Comparison of ENCODE assay signal across 3 cellular contexts in genomic region chr10:324593-324992, GRCh38.
TF ChIP-seq lines count a peak whose summit lies in the region.

No MANE protein-coding gene starts in this region.

TF ChIP-seq in IMR-90, 13 proteins besides CTCF, POLR2A, EP300 and RAD21:
- no peak for TF ChIP-seq RFX5 (IDR thresholded peaks at IDR 0.05; ENCODE audit: low read depth, low read length)
- no peak for TF ChIP-seq MAZ (IDR thresholded peaks at IDR 0.05; ENCODE audit: borderline replicate concordance, low read depth, low read length)
- no peak for TF ChIP-seq FOS (IDR thresholded peaks at IDR 0.05; ENCODE audit: low read depth, low read length)
- TF ChIP-seq BHLHE40 (IDR thresholded peaks at IDR 0.05; ENCODE audit: low read depth, low read length): no peak
- TF ChIP-seq CHD1 (IDR thresholded peaks at IDR 0.05; ENCODE audit: low read depth, low read length): no peak
- TF ChIP-seq MXI1 (IDR thresholded peaks at IDR 0.05; ENCODE audit: borderline replicate concordance, low read depth, low read length): no peak
TF ChIP-seq in IMR-90: peak in this region for 0.

TF ChIP-seq in HepG2, 621 proteins besides CTCF, POLR2A, EP300 and RAD21 (continues in another document):
- TF ChIP-seq ZFP91 (CRISPR knock-in tag; IDR thresholded peaks at IDR 0.05; ENCODE audit: borderline replicate concordance) (no peak), ZNF207 (IDR thresholded peaks at IDR 0.05; ENCODE audit: borderline replicate concordance) (no peak), TSC22D2 (CRISPR knock-in tag; IDR thresholded peaks at IDR 0.05; ENCODE audit: borderline replicate concordance) (no peak), HNF1B (CRISPR knock-in tag; IDR thresholded peaks at IDR 0.05) (no peak), KLF11 (CRISPR knock-in tag; IDR thresholded peaks at IDR 0.05) (no peak), FOXP4 (CRISPR knock-in tag; IDR thresholded peaks at IDR 0.05) (no peak), ZNF414 (CRISPR knock-in tag; IDR thresholded peaks at IDR 0.05) (no peak), RBAK (CRISPR knock-in tag; IDR thresholded peaks at IDR 0.05) (no peak), ZNF235 (CRISPR knock-in tag; IDR thresholded peaks at IDR 0.05; ENCODE audit: borderline replicate concordance) (no peak), ZNF280D (CRISPR knock-in tag; IDR thresholded peaks at IDR 0.05) (no peak), LBX2 (CRISPR knock-in tag; IDR thresholded peaks at IDR 0.05; ENCODE audit: borderline replicate concordance) (no peak), HMG20B (CRISPR knock-in tag; conservative IDR thresholded peaks at IDR 0.05) (no peak), STAG1 (CRISPR knock-in tag; IDR thresholded peaks at IDR 0.05) (no peak), ZFP36 (IDR thresholded peaks at IDR 0.05; ENCODE audit: borderline replicate concordance, low read depth, low read length, partially characterized antibody) (no peak), CENPX (CRISPR knock-in tag; IDR thresholded peaks at IDR 0.05) (no peak), ZSCAN29 (CRISPR knock-in tag; conservative IDR thresholded peaks at IDR 0.05) (no peak)

TF ChIP-seq in HEK293T, 16 proteins besides CTCF, POLR2A, EP300 and RAD21:
- TF ChIP-seq NFRKB (IDR thresholded peaks at IDR 0.05): no peak
- no peak for TF ChIP-seq TARDBP (IDR thresholded peaks at IDR 0.05)
- TF ChIP-seq ZNF384 (IDR thresholded peaks at IDR 0.05): no peak
- TF ChIP-seq PKNOX1 (IDR thresholded peaks at IDR 0.05): no peak
- TF ChIP-seq HDGF (IDR thresholded peaks at IDR 0.05; ENCODE audit: borderline replicate concordance): no peak
- no peak for TF ChIP-seq FOXM1 (IDR thresholded peaks at IDR 0.05; ENCODE audit: borderline replicate concordance)
- TF ChIP-seq LEF1 (IDR thresholded peaks at IDR 0.05; ENCODE audit: borderline replicate concordance): no peak
- TF ChIP-seq FOXK2 (IDR thresholded peaks at IDR 0.05): no peak
- no peak for TF ChIP-seq SP1 (IDR thresholded peaks at IDR 0.05)
- no peak for TF ChIP-seq FOXA1 (IDR thresholded peaks at IDR 0.05)
